In the genomic region with DNA sequence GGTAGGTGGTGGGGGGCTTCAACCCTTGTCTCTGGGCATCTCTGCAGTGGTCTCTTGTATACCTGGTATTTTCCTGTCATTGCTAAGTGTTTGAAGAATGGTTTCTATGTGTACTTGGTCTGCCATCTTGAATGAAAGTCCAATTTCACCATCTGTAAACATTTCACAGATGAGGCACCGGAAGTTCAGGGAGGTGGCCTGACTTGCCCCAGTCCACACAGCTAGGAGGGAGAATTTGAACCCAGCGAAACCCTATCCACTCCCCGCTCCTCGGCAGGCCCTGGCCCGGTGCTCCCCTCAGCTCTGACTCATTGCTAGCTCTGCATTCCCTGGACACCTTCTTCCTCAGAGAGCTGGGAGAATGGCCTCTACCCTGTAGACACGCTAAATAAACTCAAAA, we compare ENCODE assay signal across 24 cellular contexts. TPM values are rescaled to one million over a fixed set of nuclear protein-coding genes. Genes with fewer than 3 reads are reported as not detected.
A peak's percentile ranks its signal among the peaks of the same experiment; 100 is the strongest.
DNase-seq lines count a peak whose midpoint lies in the region; ATAC-seq and TF ChIP-seq lines count a peak whose summit lies in the region.
"Had no signal": no experiment of that assay in that cellular context is flagged by ENCODE, and none has a peak within 500 bp of the region (broad histone marks: within the 10 kb centered on the region; RNA-seq: fewer than 3 reads in every experiment).

No MANE protein-coding gene starts in this region.

- H3K4me3 Mint-ChIP-seq in activated naive CD8-positive, alpha-beta T cell, result no peak overlapping the region
- no peak overlapping the region for H3K4me3 Mint-ChIP-seq in activated naive CD8-positive, alpha-beta T cell treated with anti-CD3 and anti-CD28 coated beads, Interleukin-2, amount 50 U/mL, for 24 hours
- no peak overlapping the region for H3K4me3 Mint-ChIP-seq in central memory CD8-positive, alpha-beta T cell
- H3K4me3 Mint-ChIP-seq in progenitor cell of endocrine pancreas (ENCODE audit: low read depth), result no peak overlapping the region
- H3K4me3 Mint-ChIP-seq: stimulated activated naive B cell treated with anti-CD40 and anti-IgM and Interleukin-4, amounts not matched to agents 10 μg/mL and 1 μg/mL and 100 μg/mL, for 72 hours; WTC11 had no signal

- no peak for TF ChIP-seq CTCF in progenitor cell of endocrine pancreas (IDR thresholded peaks at IDR 0.05; ENCODE audit: unreplicated experiment)

- no peak for DNase-seq in activated naive CD8-positive, alpha-beta T cell treated with anti-CD3 and anti-CD28 coated beads, Interleukin-2, amount 50 U/mL, for 24 hours
- DNase-seq in RPMI7951 (ENCODE audit: low read depth), result peak; percentile 21
- no peak for DNase-seq in central memory CD8-positive, alpha-beta T cell (ENCODE audit: low spot score in 2 of 2)
- no peak for DNase-seq in progenitor cell of endocrine pancreas (ENCODE audit: low spot score, unreplicated experiment)
- no peak for DNase-seq in stimulated activated CD4-positive, alpha-beta T cell treated with anti-CD3 and anti-CD28 coated beads, Interleukin-2, amount 100 ng/mL, for 24 hours
- DNase-seq: activated effector memory CD4-positive, alpha-beta T cell treated with anti-CD3 and anti-CD28 coated beads, Interleukin-2, amount 50 U/mL, for 16 hours; DMS53; effector memory CD4-positive, alpha-beta T cell; esophagus squamous epithelium; gastrocnemius medialis; hypothalamus; islet precursor cell; KBM-7; NCI-H146; NCI-H510A treated with DMSO at 0.1 percent for 48 hours; psoas muscle; stimulated activated CD4-positive, alpha-beta T cell treated with anti-CD3 and anti-CD28 coated beads, Interleukin-1b, Interleukin-23, amount 100 ng/mL, for 48 hours; stimulated activated naive B cell treated with anti-CD40 and anti-IgM and Interleukin-4, amounts not matched to agents 10 μg/mL and 1 μg/mL and 100 μg/mL, for 72 hours; T1000 had no signal

- no peaks in the 10 kb centered on the region for H3K27me3 Mint-ChIP-seq in activated naive CD8-positive, alpha-beta T cell
- no peaks in the 10 kb centered on the region for H3K27me3 Mint-ChIP-seq in activated naive CD8-positive, alpha-beta T cell treated with anti-CD3 and anti-CD28 coated beads, Interleukin-2, amount 50 U/mL, for 24 hours
- H3K27me3 Mint-ChIP-seq in central memory CD8-positive, alpha-beta T cell, result no peaks in the 10 kb centered on the region
- no peaks in the 10 kb centered on the region for H3K27me3 Mint-ChIP-seq in progenitor cell of endocrine pancreas
- H3K27me3 Mint-ChIP-seq: stimulated activated naive B cell treated with anti-CD40 and anti-IgM and Interleukin-4, amounts not matched to agents 10 μg/mL and 1 μg/mL and 100 μg/mL, for 72 hours had no signal

- ATAC-seq in activated naive CD8-positive, alpha-beta T cell treated with anti-CD3 and anti-CD28 coated beads, Interleukin-2, amount 50 U/mL, for 24 hours, result no peak
- no peak for ATAC-seq in central memory CD8-positive, alpha-beta T cell (replicated peaks; ENCODE audit: extremely low read depth, poor library complexity, severe bottlenecking)
- no peak for ATAC-seq in HG03175 (IDR thresholded peaks at IDR 0.05; ENCODE audit: unreplicated experiment)
- ATAC-seq: gastrocnemius medialis; Panc1; psoas muscle; stimulated activated naive B cell treated with anti-CD40 and anti-IgM and Interleukin-4, amounts not matched to agents 10 μg/mL and 1 μg/mL and 100 μg/mL, for 72 hours; WTC11 had no signal

- H3K36me3 Mint-ChIP-seq in activated naive CD8-positive, alpha-beta T cell, result peaks cover 13% of the 10 kb centered on the region
- H3K36me3 Mint-ChIP-seq in activated naive CD8-positive, alpha-beta T cell treated with anti-CD3 and anti-CD28 coated beads, Interleukin-2, amount 50 U/mL, for 24 hours (ENCODE audit: low read depth), result peaks cover 40% of the 10 kb centered on the region
- H3K36me3 Mint-ChIP-seq in central memory CD8-positive, alpha-beta T cell (ENCODE audit: insufficient read depth), result peaks cover 19% of the 10 kb centered on the region
- H3K36me3 Mint-ChIP-seq in progenitor cell of endocrine pancreas (ENCODE audit: insufficient read depth), result peaks cover 14% of the 10 kb centered on the region
- H3K36me3 Mint-ChIP-seq: WTC11 had no signal

- H3K4me1 Mint-ChIP-seq in activated naive CD8-positive, alpha-beta T cell (ENCODE audit: low read depth), result peaks cover 69% of the 10 kb centered on the region
- H3K4me1 Mint-ChIP-seq in activated naive CD8-positive, alpha-beta T cell treated with anti-CD3 and anti-CD28 coated beads, Interleukin-2, amount 50 U/mL, for 24 hours, result peaks cover 84% of the 10 kb centered on the region
- H3K4me1 Mint-ChIP-seq in central memory CD8-positive, alpha-beta T cell, result peaks cover 84% of the 10 kb centered on the region
- H3K4me1 Mint-ChIP-seq in progenitor cell of endocrine pancreas (ENCODE audit: low read depth), result peaks cover 16% of the 10 kb centered on the region

- H3K27ac Mint-ChIP-seq in activated naive CD8-positive, alpha-beta T cell, result peak overlapping the region; percentile 59
- H3K27ac Mint-ChIP-seq in activated naive CD8-positive, alpha-beta T cell treated with anti-CD3 and anti-CD28 coated beads, Interleukin-2, amount 50 U/mL, for 24 hours, result no peak overlapping the region
- peak overlapping the region; percentile 66 for H3K27ac Mint-ChIP-seq in central memory CD8-positive, alpha-beta T cell (ENCODE audit: low read depth)
- peak overlapping the region; percentile 4 for H3K27ac Mint-ChIP-seq in progenitor cell of endocrine pancreas
- H3K27ac Mint-ChIP-seq: stimulated activated naive B cell treated with anti-CD40 and anti-IgM and Interleukin-4, amounts not matched to agents 10 μg/mL and 1 μg/mL and 100 μg/mL, for 72 hours; WTC11 had no signal

- H3K9me3 Mint-ChIP-seq in activated naive CD8-positive, alpha-beta T cell (ENCODE audit: low read depth), result no peaks in the 10 kb centered on the region
- no peaks in the 10 kb centered on the region for H3K9me3 Mint-ChIP-seq in activated naive CD8-positive, alpha-beta T cell treated with anti-CD3 and anti-CD28 coated beads, Interleukin-2, amount 50 U/mL, for 24 hours
- H3K9me3 Mint-ChIP-seq in central memory CD8-positive, alpha-beta T cell, result no peaks in the 10 kb centered on the region
- peaks cover 10% of the 10 kb centered on the region for H3K9me3 Mint-ChIP-seq in progenitor cell of endocrine pancreas (ENCODE audit: low read depth)
- H3K9me3 Mint-ChIP-seq: stimulated activated naive B cell treated with anti-CD40 and anti-IgM and Interleukin-4, amounts not matched to agents 10 μg/mL and 1 μg/mL and 100 μg/mL, for 72 hours; WTC11 had no signal

RNA-seq across cellular contexts. Expression of a gene that starts 30.5 kb away (rescaled TPM):
- total RNA-seq in RPMI7951 (2014; rRNA removed; shearing (Covaris generic)), result 2.0 and 2.1 TPM in 2 replicates
- 2.6 and 3.8 TPM in 2 replicates for total RNA-seq in progenitor cell of endocrine pancreas
- total RNA-seq: SK-MEL-5 had no signal
